18 cellular contexts compared by ENCODE assay signal in the genomic region with DNA sequence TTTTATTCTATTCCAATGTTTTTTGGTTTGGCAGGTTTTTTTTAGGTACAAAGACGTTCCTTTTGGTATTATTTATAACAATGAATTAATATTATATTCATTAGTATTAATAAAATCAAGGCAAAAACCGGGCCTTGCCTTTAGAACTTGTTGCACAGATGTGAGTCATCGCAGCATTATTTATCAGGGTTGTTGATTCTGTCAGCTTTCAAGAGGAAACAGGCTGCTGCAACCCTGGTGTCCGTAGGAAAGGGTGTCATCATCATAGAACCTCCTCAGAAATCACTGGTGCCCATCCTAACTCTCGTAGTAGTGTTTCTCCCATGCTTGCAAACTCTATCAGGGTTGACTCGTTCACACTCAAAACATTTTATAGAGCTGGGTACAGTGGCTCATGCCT. TPM values are rescaled to one million over a fixed set of nuclear protein-coding genes. Genes with fewer than 3 reads are reported as not detected.
DNase-seq lines count a peak whose midpoint lies in the region; FAIRE-seq and TF ChIP-seq lines count a peak whose summit lies in the region.
"Had no signal": no experiment of that assay in that cellular context is flagged by ENCODE, and none has a peak within 500 bp of the region (broad histone marks: within the 10 kb centered on the region; RNA-seq: fewer than 3 reads in every experiment).

No MANE protein-coding gene starts in this region.

- FAIRE-seq in G401.6 (lab: Jason Lieb, UNC) (peak; percentile 6), GM12892 (lab: Jason Lieb, UNC) (no peak)
- FAIRE-seq: GM12891, H54 had no signal

- no peak for TF ChIP-seq CTCF in epithelial cell of esophagus (IDR thresholded peaks at IDR 0.05; ENCODE audit: insufficient read depth, low read depth, low read length, missing control alignments)

- no peak for TF ChIP-seq POLR2A in GM12892 (IDR thresholded peaks at IDR 0.05; ENCODE audit: low read depth, low read length)

- no peak overlapping the region for H3K4me3 ChIP-seq in epithelial cell of esophagus (ENCODE audit: low read length)
- H3K4me3 ChIP-seq: HAP-1 had no signal

- DNase-seq in DMS53 (lab: John Stamatoyannopoulos, UW) (peak; percentile 31), DMS53 treated with DMSO at 0.1 percent for 48 hours (lab: John Stamatoyannopoulos, UW; ENCODE audit: unreplicated experiment) (no peak), epithelial cell of esophagus (ENCODE audit: low read depth) (peak; percentile 42), nucleus accumbens (lab: John Stamatoyannopoulos, UW) (no peak), GM12892 (ENCODE audit: insufficient read length) (no peak), NCI-H2107 treated with DMSO at 0.1 percent for 48 hours (lab: John Stamatoyannopoulos, UW; ENCODE audit: unreplicated experiment) (no peak)
- DNase-seq: C1 segment of cervical spinal cord; Calu3; CD4-positive, alpha-beta memory T cell; COR-L47; DMS79; EL; GF-D8; GOT3 had no signal

RNA-seq across cellular contexts. Expression of a gene that starts 10.2 kb away (rescaled TPM):
- polyA plus RNA-seq in GM12892 (2012; ENCODE audit: missing spikeins) = 9.8 TPM

Comparison
In these comparisons a context has a peak if more than half of its experiments do, and no peak if none do; other contexts are left out.
1. DNase-seq: peak in DMS53 (single experiment) and epithelial cell of esophagus (single experiment); none in DMS53 treated with DMSO at 0.1 percent for 48 hours (single experiment), nucleus accumbens (0 of 56), GM12892 (single experiment) and NCI-H2107 treated with DMSO at 0.1 percent for 48 hours (single experiment).